ENCODE assay signal across 1 cellular context in the genomic region with DNA sequence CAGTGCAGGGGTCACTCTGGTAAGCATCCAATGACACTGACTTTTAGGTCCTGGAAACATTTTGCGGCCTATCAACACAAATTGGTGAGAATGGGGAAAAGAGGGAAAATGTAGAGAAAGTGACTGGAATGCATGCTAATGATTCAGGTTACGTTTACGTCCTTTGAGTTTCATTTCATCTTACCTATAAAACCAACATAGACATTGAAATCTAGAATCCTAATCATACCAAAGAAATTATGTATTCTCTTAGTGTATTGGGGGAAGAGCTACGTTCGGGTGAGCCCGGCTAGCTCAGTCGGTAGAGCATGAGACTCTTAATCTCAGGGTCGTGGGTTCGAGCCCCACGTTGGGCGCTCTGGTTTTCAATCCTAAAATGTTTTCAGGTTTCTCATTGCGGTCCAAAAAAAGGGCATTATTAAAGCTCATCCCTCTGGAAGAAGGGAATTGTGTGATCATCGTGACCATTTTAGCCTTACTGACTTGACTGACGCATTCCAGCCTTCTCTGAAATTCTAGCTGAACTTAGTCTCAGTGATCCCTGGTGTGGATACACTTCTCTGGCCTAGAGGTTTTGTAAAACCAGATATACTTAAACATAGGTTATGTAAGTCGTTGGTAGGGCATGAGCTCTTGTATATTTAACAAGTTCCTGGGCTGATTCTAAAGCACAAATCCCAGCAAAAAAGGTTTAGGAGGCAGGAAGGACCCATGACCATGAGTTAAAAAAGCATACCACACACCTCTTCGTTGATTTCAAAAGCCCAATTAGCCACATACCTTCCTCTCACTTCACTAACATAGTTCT.
A peak's percentile ranks its signal among the peaks of the same experiment; 100 is the strongest.
TF ChIP-seq lines count a peak whose summit lies in the region.

No MANE protein-coding gene starts in this region.

TF ChIP-seq in HepG2, 621 proteins besides CTCF, POLR2A, EP300 and RAD21 (continued from another document and continues in another):
- TF ChIP-seq BRCA1 (CRISPR knock-in tag; IDR thresholded peaks at IDR 0.05) (peak; percentile 55), ZC3H13 (CRISPR knock-in tag; IDR thresholded peaks at IDR 0.05) (no peak), HHEX (CRISPR knock-in tag; IDR thresholded peaks at IDR 0.05) (no peak), POLR2G (IDR thresholded peaks at IDR 0.05; ENCODE audit: low read depth, low read length) (no peak), STAT5B (CRISPR knock-in tag; IDR thresholded peaks at IDR 0.05) (no peak), ZNF160 (CRISPR knock-in tag; IDR thresholded peaks at IDR 0.05) (peak; percentile 62; the same call in 1 of the 2 replicates), ZNF10 (CRISPR knock-in tag; IDR thresholded peaks at IDR 0.05; ENCODE audit: borderline replicate concordance, low read depth) (no peak), ZNF607 (CRISPR knock-in tag; IDR thresholded peaks at IDR 0.05; ENCODE audit: borderline replicate concordance) (no peak), MYC (CRISPR knock-in tag; IDR thresholded peaks at IDR 0.05; ENCODE audit: borderline replicate concordance) (no peak), ZNF878 (CRISPR knock-in tag; IDR thresholded peaks at IDR 0.05) (peak; percentile 96), SRF (IDR thresholded peaks at IDR 0.05; ENCODE audit: low read depth, low read length) (no peak), SOX5 (CRISPR knock-in tag; IDR thresholded peaks at IDR 0.05; ENCODE audit: borderline replicate concordance) (peak; percentile 38; the same call in 1 of the 2 replicates), ZFP36 (IDR thresholded peaks at IDR 0.05; ENCODE audit: borderline replicate concordance, low read depth, low read length, partially characterized antibody) (no peak), ZNF589 (CRISPR knock-in tag; conservative IDR thresholded peaks at IDR 0.05) (no peak), FOXK1 (CRISPR knock-in tag; IDR thresholded peaks at IDR 0.05; ENCODE audit: borderline replicate concordance, low read depth) (0 out of 2 replicates have a peak, but pooled peaks have one; percentile 25), CBFB (CRISPR knock-in tag; IDR thresholded peaks at IDR 0.05) (peak; percentile 59; the same call in 1 of the 2 replicates), GTF3A (CRISPR knock-in tag; conservative IDR thresholded peaks at IDR 0.05) (no peak)
- TF ChIP-seq, protein P1, sequence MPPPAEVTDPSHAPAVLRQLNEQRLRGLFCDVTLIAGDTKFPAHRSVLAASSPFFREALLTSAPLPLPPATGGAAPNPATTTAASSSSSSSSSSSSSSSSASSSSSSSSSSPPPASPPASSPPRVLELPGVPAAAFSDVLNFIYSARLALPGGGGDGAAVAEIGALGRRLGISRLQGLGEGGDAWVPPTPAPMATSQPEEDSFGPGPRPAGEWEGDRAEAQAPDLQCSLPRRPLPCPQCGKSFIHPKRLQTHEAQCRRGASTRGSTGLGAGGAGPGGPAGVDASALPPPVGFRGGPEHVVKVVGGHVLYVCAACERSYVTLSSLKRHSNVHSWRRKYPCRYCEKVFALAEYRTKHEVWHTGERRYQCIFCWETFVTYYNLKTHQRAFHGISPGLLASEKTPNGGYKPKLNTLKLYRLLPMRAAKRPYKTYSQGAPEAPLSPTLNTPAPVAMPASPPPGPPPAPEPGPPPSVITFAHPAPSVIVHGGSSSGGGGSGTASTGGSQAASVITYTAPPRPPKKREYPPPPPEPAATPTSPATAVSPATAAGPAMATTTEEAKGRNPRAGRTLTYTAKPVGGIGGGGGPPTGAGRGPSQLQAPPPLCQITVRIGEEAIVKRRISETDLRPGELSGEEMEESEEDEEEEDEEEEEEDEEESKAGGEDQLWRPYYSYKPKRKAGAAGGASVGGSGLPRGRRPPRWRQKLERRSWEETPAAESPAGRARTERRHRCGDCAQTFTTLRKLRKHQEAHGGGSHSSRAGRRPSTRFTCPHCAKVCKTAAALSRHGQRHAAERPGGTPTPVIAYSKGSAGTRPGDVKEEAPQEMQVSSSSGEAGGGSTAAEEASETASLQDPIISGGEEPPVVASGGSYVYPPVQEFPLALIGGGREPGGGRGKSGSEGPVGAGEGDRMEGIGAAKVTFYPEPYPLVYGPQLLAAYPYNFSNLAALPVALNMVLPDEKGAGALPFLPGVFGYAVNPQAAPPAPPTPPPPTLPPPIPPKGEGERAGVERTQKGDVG (CRISPR knock-in tag; IDR thresholded peaks at IDR 0.05; ENCODE audit: borderline replicate concordance), result no peak
- TF ChIP-seq, protein P2, sequence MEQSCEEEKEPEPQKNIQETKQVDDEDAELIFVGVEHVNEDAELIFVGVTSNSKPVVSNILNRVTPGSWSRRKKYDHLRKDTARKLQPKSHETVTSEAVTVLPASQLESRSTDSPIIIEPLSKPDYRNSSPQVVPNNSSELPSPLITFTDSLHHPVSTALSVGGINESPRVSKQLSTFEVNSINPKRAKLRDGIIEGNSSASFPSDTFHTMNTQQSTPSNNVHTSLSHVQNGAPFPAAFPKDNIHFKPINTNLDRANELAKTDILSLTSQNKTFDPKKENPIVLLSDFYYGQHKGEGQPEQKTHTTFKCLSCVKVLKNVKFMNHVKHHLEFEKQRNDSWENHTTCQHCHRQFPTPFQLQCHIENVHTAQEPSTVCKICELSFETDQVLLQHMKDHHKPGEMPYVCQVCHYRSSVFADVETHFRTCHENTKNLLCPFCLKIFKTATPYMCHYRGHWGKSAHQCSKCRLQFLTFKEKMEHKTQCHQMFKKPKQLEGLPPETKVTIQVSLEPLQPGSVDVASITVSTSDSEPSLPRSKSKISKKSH (CRISPR knock-in tag; IDR thresholded peaks at IDR 0.05; ENCODE audit: borderline replicate concordance), result no peak
- TF ChIP-seq, protein P3, sequence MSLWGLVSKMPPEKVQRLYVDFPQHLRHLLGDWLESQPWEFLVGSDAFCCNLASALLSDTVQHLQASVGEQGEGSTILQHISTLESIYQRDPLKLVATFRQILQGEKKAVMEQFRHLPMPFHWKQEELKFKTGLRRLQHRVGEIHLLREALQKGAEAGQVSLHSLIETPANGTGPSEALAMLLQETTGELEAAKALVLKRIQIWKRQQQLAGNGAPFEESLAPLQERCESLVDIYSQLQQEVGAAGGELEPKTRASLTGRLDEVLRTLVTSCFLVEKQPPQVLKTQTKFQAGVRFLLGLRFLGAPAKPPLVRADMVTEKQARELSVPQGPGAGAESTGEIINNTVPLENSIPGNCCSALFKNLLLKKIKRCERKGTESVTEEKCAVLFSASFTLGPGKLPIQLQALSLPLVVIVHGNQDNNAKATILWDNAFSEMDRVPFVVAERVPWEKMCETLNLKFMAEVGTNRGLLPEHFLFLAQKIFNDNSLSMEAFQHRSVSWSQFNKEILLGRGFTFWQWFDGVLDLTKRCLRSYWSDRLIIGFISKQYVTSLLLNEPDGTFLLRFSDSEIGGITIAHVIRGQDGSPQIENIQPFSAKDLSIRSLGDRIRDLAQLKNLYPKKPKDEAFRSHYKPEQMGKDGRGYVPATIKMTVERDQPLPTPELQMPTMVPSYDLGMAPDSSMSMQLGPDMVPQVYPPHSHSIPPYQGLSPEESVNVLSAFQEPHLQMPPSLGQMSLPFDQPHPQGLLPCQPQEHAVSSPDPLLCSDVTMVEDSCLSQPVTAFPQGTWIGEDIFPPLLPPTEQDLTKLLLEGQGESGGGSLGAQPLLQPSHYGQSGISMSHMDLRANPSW (CRISPR knock-in tag; IDR thresholded peaks at IDR 0.05; ENCODE audit: borderline replicate concordance), result no peak
- TF ChIP-seq, protein P4, sequence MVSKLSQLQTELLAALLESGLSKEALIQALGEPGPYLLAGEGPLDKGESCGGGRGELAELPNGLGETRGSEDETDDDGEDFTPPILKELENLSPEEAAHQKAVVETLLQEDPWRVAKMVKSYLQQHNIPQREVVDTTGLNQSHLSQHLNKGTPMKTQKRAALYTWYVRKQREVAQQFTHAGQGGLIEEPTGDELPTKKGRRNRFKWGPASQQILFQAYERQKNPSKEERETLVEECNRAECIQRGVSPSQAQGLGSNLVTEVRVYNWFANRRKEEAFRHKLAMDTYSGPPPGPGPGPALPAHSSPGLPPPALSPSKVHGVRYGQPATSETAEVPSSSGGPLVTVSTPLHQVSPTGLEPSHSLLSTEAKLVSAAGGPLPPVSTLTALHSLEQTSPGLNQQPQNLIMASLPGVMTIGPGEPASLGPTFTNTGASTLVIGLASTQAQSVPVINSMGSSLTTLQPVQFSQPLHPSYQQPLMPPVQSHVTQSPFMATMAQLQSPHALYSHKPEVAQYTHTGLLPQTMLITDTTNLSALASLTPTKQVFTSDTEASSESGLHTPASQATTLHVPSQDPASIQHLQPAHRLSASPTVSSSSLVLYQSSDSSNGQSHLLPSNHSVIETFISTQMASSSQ (IDR thresholded peaks at IDR 0.05; ENCODE audit: low read depth), result no peak; the same call in 1 of the 2 replicates
- TF ChIP-seq, protein P4 (CRISPR knock-in tag; IDR thresholded peaks at IDR 0.05; ENCODE audit: borderline replicate concordance), result no peak; the same call in 1 of the 2 replicates
- TF ChIP-seq, protein P5, sequence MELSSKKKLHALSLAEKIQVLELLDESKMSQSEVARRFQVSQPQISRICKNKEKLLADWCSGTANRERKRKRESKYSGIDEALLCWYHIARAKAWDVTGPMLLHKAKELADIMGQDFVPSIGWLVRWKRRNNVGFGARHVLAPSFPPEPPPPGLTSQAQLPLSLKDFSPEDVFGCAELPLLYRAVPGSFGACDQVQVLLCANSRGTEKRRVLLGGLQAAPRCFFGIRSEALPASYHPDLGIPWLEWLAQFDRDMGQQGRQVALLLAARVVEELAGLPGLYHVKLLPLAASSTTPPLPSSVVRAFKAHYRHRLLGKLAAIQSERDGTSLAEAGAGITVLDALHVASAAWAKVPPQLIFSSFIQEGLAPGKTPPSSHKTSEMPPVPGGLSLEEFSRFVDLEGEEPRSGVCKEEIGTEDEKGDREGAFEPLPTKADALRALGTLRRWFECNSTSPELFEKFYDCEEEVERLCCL (CRISPR knock-in tag; IDR thresholded peaks at IDR 0.05; ENCODE audit: borderline replicate concordance), result no peak
- TF ChIP-seq, protein P6, sequence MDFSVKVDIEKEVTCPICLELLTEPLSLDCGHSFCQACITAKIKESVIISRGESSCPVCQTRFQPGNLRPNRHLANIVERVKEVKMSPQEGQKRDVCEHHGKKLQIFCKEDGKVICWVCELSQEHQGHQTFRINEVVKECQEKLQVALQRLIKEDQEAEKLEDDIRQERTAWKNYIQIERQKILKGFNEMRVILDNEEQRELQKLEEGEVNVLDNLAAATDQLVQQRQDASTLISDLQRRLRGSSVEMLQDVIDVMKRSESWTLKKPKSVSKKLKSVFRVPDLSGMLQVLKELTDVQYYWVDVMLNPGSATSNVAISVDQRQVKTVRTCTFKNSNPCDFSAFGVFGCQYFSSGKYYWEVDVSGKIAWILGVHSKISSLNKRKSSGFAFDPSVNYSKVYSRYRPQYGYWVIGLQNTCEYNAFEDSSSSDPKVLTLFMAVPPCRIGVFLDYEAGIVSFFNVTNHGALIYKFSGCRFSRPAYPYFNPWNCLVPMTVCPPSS (IDR thresholded peaks at IDR 0.05), result no peak
- TF ChIP-seq, protein P7, sequence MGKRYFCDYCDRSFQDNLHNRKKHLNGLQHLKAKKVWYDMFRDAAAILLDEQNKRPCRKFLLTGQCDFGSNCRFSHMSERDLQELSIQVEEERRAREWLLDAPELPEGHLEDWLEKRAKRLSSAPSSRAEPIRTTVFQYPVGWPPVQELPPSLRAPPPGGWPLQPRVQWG (CRISPR knock-in tag; IDR thresholded peaks at IDR 0.05; ENCODE audit: borderline replicate concordance, low read depth), result no peak
- TF ChIP-seq, protein P8, sequence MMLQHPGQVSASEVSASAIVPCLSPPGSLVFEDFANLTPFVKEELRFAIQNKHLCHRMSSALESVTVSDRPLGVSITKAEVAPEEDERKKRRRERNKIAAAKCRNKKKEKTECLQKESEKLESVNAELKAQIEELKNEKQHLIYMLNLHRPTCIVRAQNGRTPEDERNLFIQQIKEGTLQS (CRISPR knock-in tag; IDR thresholded peaks at IDR 0.05), result peak; percentile 35; the same call in 1 of the 2 replicates
- TF ChIP-seq, protein P9, sequence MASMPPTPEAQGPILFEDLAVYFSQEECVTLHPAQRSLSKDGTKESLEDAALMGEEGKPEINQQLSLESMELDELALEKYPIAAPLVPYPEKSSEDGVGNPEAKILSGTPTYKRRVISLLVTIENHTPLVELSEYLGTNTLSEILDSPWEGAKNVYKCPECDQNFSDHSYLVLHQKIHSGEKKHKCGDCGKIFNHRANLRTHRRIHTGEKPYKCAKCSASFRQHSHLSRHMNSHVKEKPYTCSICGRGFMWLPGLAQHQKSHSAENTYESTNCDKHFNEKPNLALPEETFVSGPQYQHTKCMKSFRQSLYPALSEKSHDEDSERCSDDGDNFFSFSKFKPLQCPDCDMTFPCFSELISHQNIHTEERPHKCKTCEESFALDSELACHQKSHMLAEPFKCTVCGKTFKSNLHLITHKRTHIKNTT (CRISPR knock-in tag; IDR thresholded peaks at IDR 0.05), result 0 out of 2 replicates have a peak, but pooled peaks have one; percentile 81
- TF ChIP-seq, protein P10, sequence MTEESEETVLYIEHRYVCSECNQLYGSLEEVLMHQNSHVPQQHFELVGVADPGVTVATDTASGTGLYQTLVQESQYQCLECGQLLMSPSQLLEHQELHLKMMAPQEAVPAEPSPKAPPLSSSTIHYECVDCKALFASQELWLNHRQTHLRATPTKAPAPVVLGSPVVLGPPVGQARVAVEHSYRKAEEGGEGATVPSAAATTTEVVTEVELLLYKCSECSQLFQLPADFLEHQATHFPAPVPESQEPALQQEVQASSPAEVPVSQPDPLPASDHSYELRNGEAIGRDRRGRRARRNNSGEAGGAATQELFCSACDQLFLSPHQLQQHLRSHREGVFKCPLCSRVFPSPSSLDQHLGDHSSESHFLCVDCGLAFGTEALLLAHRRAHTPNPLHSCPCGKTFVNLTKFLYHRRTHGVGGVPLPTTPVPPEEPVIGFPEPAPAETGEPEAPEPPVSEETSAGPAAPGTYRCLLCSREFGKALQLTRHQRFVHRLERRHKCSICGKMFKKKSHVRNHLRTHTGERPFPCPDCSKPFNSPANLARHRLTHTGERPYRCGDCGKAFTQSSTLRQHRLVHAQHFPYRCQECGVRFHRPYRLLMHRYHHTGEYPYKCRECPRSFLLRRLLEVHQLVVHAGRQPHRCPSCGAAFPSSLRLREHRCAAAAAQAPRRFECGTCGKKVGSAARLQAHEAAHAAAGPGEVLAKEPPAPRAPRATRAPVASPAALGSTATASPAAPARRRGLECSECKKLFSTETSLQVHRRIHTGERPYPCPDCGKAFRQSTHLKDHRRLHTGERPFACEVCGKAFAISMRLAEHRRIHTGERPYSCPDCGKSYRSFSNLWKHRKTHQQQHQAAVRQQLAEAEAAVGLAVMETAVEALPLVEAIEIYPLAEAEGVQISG (CRISPR knock-in tag; IDR thresholded peaks at IDR 0.05), result peak; percentile 76
